In genomic region chr2:61597300-61598289, GRCh38 we compare ENCODE assay signal across 22 cellular contexts.
"Had no signal": no experiment of that assay in that cellular context is flagged by ENCODE, and none has a peak within 500 bp of the region (broad histone marks: within the 10 kb centered on the region; RNA-seq: fewer than 3 reads in every experiment).

No MANE protein-coding gene starts in this region.

- ATAC-seq: activated CD8-positive, alpha-beta T cell treated with anti-CD3 and anti-CD28 coated beads, Interleukin-2, amount 10 ng/mL, durations not matched to agents 7 days and 5 days; natural killer cell; stimulated activated naive CD8-positive, alpha-beta T cell treated with anti-CD3 and anti-CD28 coated beads, Interleukin-15, Interleukin-2, amounts not matched to agents 100 U/mL and 50 U/mL, for 24 hours had no signal

- H3K27ac ChIP-seq: colonic mucosa, esophagus muscularis mucosa, left ventricle myocardium inferior, right atrium auricular region, transverse colon, vagina had no signal

- H3K36me3 Mint-ChIP-seq: activated naive CD8-positive, alpha-beta T cell treated with anti-CD3 and anti-CD28 coated beads, Interleukin-2, amount 10 ng/mL, durations not matched to agents 7 days and 5 days; brain; natural killer cell had no signal

- H3K4me3 ChIP-seq: colonic mucosa, esophagus muscularis mucosa, left ventricle myocardium inferior, right atrium auricular region, transverse colon, vagina had no signal

- H3K27ac Mint-ChIP-seq: activated B cell treated with CpG ODN at 0.5 μM for 24 hours; activated CD4-positive, alpha-beta T cell treated with anti-CD3 and anti-CD28 coated beads, Interleukin-2, amount 10 ng/mL, durations not matched to agents 24 days and 14 days; activated CD8-positive, alpha-beta T cell treated with anti-CD3 and anti-CD28 coated beads, Interleukin-2, amount 10 ng/mL, durations not matched to agents 7 days and 5 days; activated naive CD8-positive, alpha-beta T cell treated with anti-CD3 and anti-CD28 coated beads, Interleukin-2, amount 10 ng/mL, durations not matched to agents 7 days and 5 days; brain; memory B cell; natural killer cell; progenitor cell of endocrine pancreas had no signal

- DNase-seq: activated B cell treated with CpG ODN at 0.5 μM for 24 hours; activated CD4-positive, alpha-beta T cell treated with anti-CD3 and anti-CD28 coated beads, Interleukin-2, amount 10 ng/mL, durations not matched to agents 24 days and 14 days; activated CD8-positive, alpha-beta memory T cell treated with anti-CD3 and anti-CD28 coated beads, Interleukin-2, amount 50 U/mL, for 4 hours; activated CD8-positive, alpha-beta T cell treated with anti-CD3 and anti-CD28 coated beads, Interleukin-2, amount 10 ng/mL, durations not matched to agents 7 days and 5 days; activated gamma-delta T cell treated with Interleukin-2 at 50 U/mL for 16 hours; activated naive CD8-positive, alpha-beta T cell treated with anti-CD3 and anti-CD28 coated beads, Interleukin-2, amount 10 ng/mL, durations not matched to agents 7 days and 5 days; central memory CD4-positive, alpha-beta T cell; glutamatergic neuron; kidney; left ventricle myocardium inferior; natural killer cell; occipital lobe; stimulated activated CD4-positive, alpha-beta T cell treated with anti-CD3 and anti-CD28 coated beads, Interleukin-4, amount 100 ng/mL, for 4 hours; stimulated activated naive CD8-positive, alpha-beta T cell treated with anti-CD3 and anti-CD28 coated beads, Interleukin-15, Interleukin-2, amounts not matched to agents 100 U/mL and 50 U/mL, for 24 hours had no signal

- H3K4me1 ChIP-seq: colonic mucosa, esophagus muscularis mucosa, left ventricle myocardium inferior, right atrium auricular region, transverse colon, vagina had no signal

- H3K4me1 Mint-ChIP-seq: activated B cell treated with CpG ODN at 0.5 μM for 24 hours; activated naive CD8-positive, alpha-beta T cell treated with anti-CD3 and anti-CD28 coated beads, Interleukin-2, amount 10 ng/mL, durations not matched to agents 7 days and 5 days; memory B cell; natural killer cell had no signal

- H3K27me3 Mint-ChIP-seq: progenitor cell of endocrine pancreas had no signal

- H3K27me3 ChIP-seq: colonic mucosa, esophagus muscularis mucosa, right atrium auricular region, transverse colon, vagina had no signal

- H3K9me3 ChIP-seq: colonic mucosa, esophagus muscularis mucosa, transverse colon, vagina had no signal

- H3K36me3 ChIP-seq: colonic mucosa, esophagus muscularis mucosa, left ventricle myocardium inferior, right atrium auricular region, transverse colon, vagina had no signal

- H3K4me3 Mint-ChIP-seq: activated B cell treated with CpG ODN at 0.5 μM for 24 hours; activated CD4-positive, alpha-beta T cell treated with anti-CD3 and anti-CD28 coated beads, Interleukin-2, amount 10 ng/mL, durations not matched to agents 24 days and 14 days; activated CD8-positive, alpha-beta T cell treated with anti-CD3 and anti-CD28 coated beads, Interleukin-2, amount 10 ng/mL, durations not matched to agents 7 days and 5 days; activated naive CD8-positive, alpha-beta T cell treated with anti-CD3 and anti-CD28 coated beads, Interleukin-2, amount 10 ng/mL, durations not matched to agents 7 days and 5 days; brain; memory B cell; natural killer cell had no signal
